Comparison of ENCODE assay signal across 10 cellular contexts in the genomic region with DNA sequence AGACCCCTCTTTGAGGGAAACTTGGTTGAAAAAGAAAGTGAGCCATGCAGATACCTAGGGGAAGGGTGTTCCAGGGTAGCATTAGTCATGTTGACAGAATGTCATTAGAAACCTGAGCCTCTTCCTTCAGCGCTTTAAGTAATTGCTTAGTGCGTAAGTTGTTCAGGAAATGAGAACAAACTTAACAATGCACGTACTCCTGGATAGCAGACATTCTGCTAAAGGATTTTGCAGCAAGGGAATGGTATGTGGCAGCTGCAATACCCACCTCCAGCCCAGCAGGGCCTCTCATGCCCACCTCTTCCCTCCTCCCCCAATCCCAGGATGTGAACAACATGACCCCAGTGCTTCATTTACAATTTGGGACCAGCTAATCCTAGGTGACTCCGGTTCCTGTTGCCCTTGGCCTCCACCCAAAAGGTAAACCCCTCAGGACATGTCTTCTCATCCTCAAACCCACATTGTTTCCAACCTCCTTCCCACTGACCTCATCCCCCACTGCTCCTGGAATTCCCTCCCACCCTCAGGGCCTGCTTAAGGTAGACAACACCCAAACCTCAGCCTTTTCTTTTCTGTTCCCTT.
A peak's percentile ranks its signal among the peaks of the same experiment; 100 is the strongest.
DNase-seq lines count a peak whose midpoint lies in the region; ATAC-seq and TF ChIP-seq lines count a peak whose summit lies in the region.
"Had no signal": no experiment of that assay in that cellular context is flagged by ENCODE, and none has a peak within 500 bp of the region (broad histone marks: within the 10 kb centered on the region; RNA-seq: fewer than 3 reads in every experiment).

No MANE protein-coding gene starts in this region.

- H3K27me3 ChIP-seq in HCT116 (ENCODE audit: insufficient read depth, low read length) = no peaks in the 10 kb centered on the region
- no peaks in the 10 kb centered on the region for H3K27me3 ChIP-seq in SJSA1 (replicated peaks)

- peak overlapping the region; percentile 65 for H3K27ac ChIP-seq in HCT116 (ENCODE audit: low read depth, low read length)
- H3K27ac ChIP-seq in SJSA1 = peak overlapping the region; percentile 80
- H3K27ac ChIP-seq: KMS-11 had no signal

- H3K9ac ChIP-seq in HCT116 (ENCODE audit: low read length) = peak overlapping the region; percentile 61
- H3K9ac ChIP-seq: KMS-11 had no signal

- peak overlapping the region; percentile 72 for H3K4me2 ChIP-seq in HCT116 (ENCODE audit: low read length)
- H3K4me2 ChIP-seq: KMS-11 had no signal

- DNase-seq in A172 (ENCODE audit: low spot score) (peak; percentile 89), HCT116 (ENCODE audit: low read depth, low spot score) (peak; percentile 83), SJSA1 (ENCODE audit: low read depth in 1 of 2, low spot score in 2 of 2) (peak; percentile 68), fibroblast of villous mesenchyme (ENCODE audit: low read depth) (peak; percentile 66)
- no peak for DNase-seq in effector memory CD8-positive, alpha-beta T cell
- no peak for DNase-seq in stimulated activated naive CD8-positive, alpha-beta T cell treated with anti-CD3 and anti-CD28 coated beads, Interleukin-15, Interleukin-2, amounts not matched to agents 100 U/mL and 50 U/mL, for 24 hours
- DNase-seq in stimulated activated CD4-positive, alpha-beta T cell treated with anti-CD3 and anti-CD28 coated beads, Interleukin-2, amount 100 ng/mL, for 48 hours = no peak
- DNase-seq: activated naive CD8-positive, alpha-beta T cell treated with anti-CD3 and anti-CD28 coated beads, Interleukin-2, amount 50 U/mL, for 24 hours had no signal

- no peaks in the 10 kb centered on the region for H3K36me3 ChIP-seq in HCT116 (ENCODE audit: control insufficient read depth in 1 of 2, insufficient read depth in 2 of 2, low read length in 2 of 2)
- no peaks in the 10 kb centered on the region for H3K36me3 ChIP-seq in SJSA1

- H3K9me2 ChIP-seq in HCT116 (ENCODE audit: insufficient read depth) = no peaks in the 10 kb centered on the region

- RAD21 ChIA-PET in HCT116 (lab: Charles Lee; ENCODE audit: low non-redundant PET in 1 of 2, low total read pairs in 2 of 2, uncharacterized antibody in 2 of 2, unreplicated experiment in 2 of 2) = no interaction called here

- POLR2A ChIA-PET in HCT116 (lab: Charles Lee) = interaction anchor here (0.8 to 1.3 kb wide), 4 partner anchors 19 to 87 kb away, joined by 3 to 4 read pairs (median 4); no protein-coding TSS in a partner anchor

- H3K4me3 Mint-ChIP-seq in effector memory CD8-positive, alpha-beta T cell = no peak overlapping the region
- H3K4me3 Mint-ChIP-seq: activated naive CD8-positive, alpha-beta T cell treated with anti-CD3 and anti-CD28 coated beads, Interleukin-2, amount 50 U/mL, for 24 hours had no signal

- H3K4me1 ChIP-seq in HCT116 (ENCODE audit: control insufficient read depth in 1 of 2, insufficient read depth in 2 of 2, low read length in 2 of 2) (peaks cover 23 to 66% of the 10 kb centered on the region in 2 experiments), SJSA1 (replicated peaks) (peaks cover 33% of the 10 kb centered on the region)

- H3K9me3 ChIP-seq in HCT116 (ENCODE audit: control insufficient read depth in 1 of 2, insufficient read depth in 1 of 2, low read depth in 1 of 2, low read length in 2 of 2) = no peaks in the 10 kb centered on the region
- no peaks in the 10 kb centered on the region for H3K9me3 ChIP-seq in SJSA1 (replicated peaks)

- H3K27ac Mint-ChIP-seq in effector memory CD8-positive, alpha-beta T cell = no peak overlapping the region
- H3K27ac Mint-ChIP-seq: activated naive CD8-positive, alpha-beta T cell treated with anti-CD3 and anti-CD28 coated beads, Interleukin-2, amount 50 U/mL, for 24 hours had no signal

- CTCF ChIA-PET in HCT116 (lab: Charles Lee) = interaction anchor here (0.9 kb wide), 1 partner anchor 34 kb away, joined by 3 read pairs; no protein-coding TSS in a partner anchor

- intact Hi-C loops in HCT116 (cut with micrococcal nuclease) = loop anchor here (1.0 to 5.0 kb wide), 2 partner anchors 41 to 77 kb away; no protein-coding TSS in a partner anchor

- no peaks in the 10 kb centered on the region for H3K9me3 Mint-ChIP-seq in effector memory CD8-positive, alpha-beta T cell
- H3K9me3 Mint-ChIP-seq: activated naive CD8-positive, alpha-beta T cell treated with anti-CD3 and anti-CD28 coated beads, Interleukin-2, amount 50 U/mL, for 24 hours had no signal

- H3K4me3 ChIP-seq in HCT116 (replicated peaks in 1 of 2; ENCODE audit: low read depth in 1 of 2, low read length in 2 of 2) = peak overlapping the region; percentile 10 to 34; a peak in 3 of 4 replicates
- H3K4me3 ChIP-seq in SJSA1 = no peak overlapping the region
- H3K4me3 ChIP-seq in fibroblast of villous mesenchyme (ENCODE audit: low read depth, low read length) = no peak overlapping the region

- no peaks in the 10 kb centered on the region for H3K79me2 ChIP-seq in HCT116 (ENCODE audit: insufficient read depth, low read length)

- ATAC-seq in HCT116 (peak; percentile 75), HG02970 (IDR thresholded peaks at IDR 0.05; ENCODE audit: low FRiP score, unreplicated experiment) (no peak)
- ATAC-seq in effector memory CD8-positive, alpha-beta T cell (replicated peaks) = no peak
- no peak for ATAC-seq in stimulated activated naive CD8-positive, alpha-beta T cell treated with anti-CD3 and anti-CD28 coated beads, Interleukin-15, Interleukin-2, amounts not matched to agents 100 U/mL and 50 U/mL, for 24 hours
- ATAC-seq: activated naive CD8-positive, alpha-beta T cell treated with anti-CD3 and anti-CD28 coated beads, Interleukin-2, amount 50 U/mL, for 24 hours had no signal

- no peaks in the 10 kb centered on the region for H3K4me1 Mint-ChIP-seq in effector memory CD8-positive, alpha-beta T cell (ENCODE audit: low read depth in 2 of 2)
- H3K4me1 Mint-ChIP-seq: activated naive CD8-positive, alpha-beta T cell treated with anti-CD3 and anti-CD28 coated beads, Interleukin-2, amount 50 U/mL, for 24 hours had no signal

- no peaks in the 10 kb centered on the region for H4K20me1 ChIP-seq in HCT116 (ENCODE audit: insufficient read depth)

- no peak; the same call in 1 of the 2 replicates for TF ChIP-seq RAD21 in HCT116 (IDR thresholded peaks at IDR 0.05; ENCODE audit: low read depth)

- BruUV-seq in HCT116 (replicated peaks; lab: Mats Ljungman, UMichigan) = no TSS peak

- H3K27me3 Mint-ChIP-seq in effector memory CD8-positive, alpha-beta T cell = peaks cover 0 to 12% of the 10 kb centered on the region in 2 donors
- H3K27me3 Mint-ChIP-seq: activated naive CD8-positive, alpha-beta T cell treated with anti-CD3 and anti-CD28 coated beads, Interleukin-2, amount 50 U/mL, for 24 hours had no signal

- H3K36me3 Mint-ChIP-seq in effector memory CD8-positive, alpha-beta T cell (ENCODE audit: insufficient read depth) = no peaks in the 10 kb centered on the region

- no peak for TF ChIP-seq CTCF in HCT116 (IDR thresholded peaks at IDR 0.05 in 2 of 3, conservative IDR thresholded peaks at IDR 0.05 in 1 of 3; ENCODE audit: borderline replicate concordance in 1 of 3, insufficient read depth in 1 of 3, low read depth in 2 of 3, low read length in 2 of 3)
- TF ChIP-seq CTCF in fibroblast of villous mesenchyme (IDR thresholded peaks at IDR 0.05; ENCODE audit: insufficient read depth, low read depth, low read length) = no peak

- no peak for TF ChIP-seq POLR2A in HCT116 (IDR thresholded peaks at IDR 0.05; ENCODE audit: borderline replicate concordance, extremely low read depth, insufficient read depth, insufficient read length)

- peak overlapping the region; percentile 46 for H2AFZ ChIP-seq in HCT116 (ENCODE audit: low read depth, low read length, poor library complexity, severe bottlenecking)

TF ChIP-seq in HCT116, 20 proteins besides CTCF, POLR2A, EP300 and RAD21 (continues in another document):
- TF ChIP-seq JUND (IDR thresholded peaks at IDR 0.05) (peak; percentile 77), POLR2AphosphoS5 (IDR thresholded peaks at IDR 0.05; ENCODE audit: low read depth, low read length) (peak; percentile 85), TCF7L2 (IDR thresholded peaks at IDR 0.05; ENCODE audit: borderline replicate concordance, extremely low read depth, insufficient read depth, insufficient read length) (peak; percentile 32), CEBPB (IDR thresholded peaks at IDR 0.05; ENCODE audit: low read depth) (no peak; the same call in 1 of the 2 replicates), CBX3 (IDR thresholded peaks at IDR 0.05; ENCODE audit: low read depth) (peak; percentile 72; the same call in 1 of the 2 replicates), SRF (IDR thresholded peaks at IDR 0.05; ENCODE audit: low read depth) (peak; percentile 35; the same call in 1 of the 2 replicates), SIN3A (IDR thresholded peaks at IDR 0.05; ENCODE audit: low read depth) (peak; percentile 31; the same call in 1 of the 2 replicates)
- TF ChIP-seq, protein P1, sequence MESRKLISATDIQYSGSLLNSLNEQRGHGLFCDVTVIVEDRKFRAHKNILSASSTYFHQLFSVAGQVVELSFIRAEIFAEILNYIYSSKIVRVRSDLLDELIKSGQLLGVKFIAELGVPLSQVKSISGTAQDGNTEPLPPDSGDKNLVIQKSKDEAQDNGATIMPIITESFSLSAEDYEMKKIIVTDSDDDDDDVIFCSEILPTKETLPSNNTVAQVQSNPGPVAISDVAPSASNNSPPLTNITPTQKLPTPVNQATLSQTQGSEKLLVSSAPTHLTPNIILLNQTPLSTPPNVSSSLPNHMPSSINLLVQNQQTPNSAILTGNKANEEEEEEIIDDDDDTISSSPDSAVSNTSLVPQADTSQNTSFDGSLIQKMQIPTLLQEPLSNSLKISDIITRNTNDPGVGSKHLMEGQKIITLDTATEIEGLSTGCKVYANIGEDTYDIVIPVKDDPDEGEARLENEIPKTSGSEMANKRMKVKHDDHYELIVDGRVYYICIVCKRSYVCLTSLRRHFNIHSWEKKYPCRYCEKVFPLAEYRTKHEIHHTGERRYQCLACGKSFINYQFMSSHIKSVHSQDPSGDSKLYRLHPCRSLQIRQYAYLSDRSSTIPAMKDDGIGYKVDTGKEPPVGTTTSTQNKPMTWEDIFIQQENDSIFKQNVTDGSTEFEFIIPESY (IDR thresholded peaks at IDR 0.05; ENCODE audit: extremely low read depth, insufficient replicate concordance, low read length) = peak; percentile 30

Comparison
In these comparisons a context has a peak if more than half of its experiments do, and no peak if none do; other contexts are left out.
1. DNase-seq: peak in A172 (single experiment), HCT116 (single experiment), SJSA1 (2 of 2) and fibroblast of villous mesenchyme (single experiment); none in effector memory CD8-positive, alpha-beta T cell (0 of 3), stimulated activated naive CD8-positive, alpha-beta T cell treated with anti-CD3 and anti-CD28 coated beads, Interleukin-15, Interleukin-2, amounts not matched to agents 100 U/mL and 50 U/mL, for 24 hours (single experiment) and stimulated activated CD4-positive, alpha-beta T cell treated with anti-CD3 and anti-CD28 coated beads, Interleukin-2, amount 100 ng/mL, for 48 hours (0 of 2).
2. H3K4me3 ChIP-seq: peak in HCT116 (2 of 2); none in SJSA1 (single experiment) and fibroblast of villous mesenchyme (single experiment).